Comparison of ENCODE assay signal across 15 cellular contexts in genomic region chr9:136656339-136656738, GRCh38. TPM values are rescaled to one million over a fixed set of nuclear protein-coding genes. Genes with fewer than 3 reads are reported as not detected.
DNase-seq lines count a peak whose midpoint lies in the region; ATAC-seq and TF ChIP-seq lines count a peak whose summit lies in the region.
"Had no signal": no experiment of that assay in that cellular context is flagged by ENCODE, and none has a peak within 500 bp of the region (broad histone marks: within the 10 kb centered on the region; RNA-seq: fewer than 3 reads in every experiment).

No MANE protein-coding gene starts in this region.

- H3K4me3 ChIP-seq in gastroesophageal sphincter = peak overlapping the region in 1 of 2 donors; percentile 32
- H3K4me3 ChIP-seq in upper lobe of left lung = peak overlapping the region; percentile 22 to 64 (median 56)

- H3K27me3 ChIP-seq in gastroesophageal sphincter (peaks cover 66% of the 10 kb centered on the region), upper lobe of left lung (peaks cover 0 to 24% (median 6%) of the 10 kb centered on the region in 4 donors)

- TF ChIP-seq EP300 in gastroesophageal sphincter (IDR thresholded peaks at IDR 0.05) (no peak), upper lobe of left lung (IDR thresholded peaks at IDR 0.05) (no peak)

- intact Hi-C loops in Right ventricle myocardium inferior (cut with DNase I) (loop anchor here (1.0 kb wide), 1 partner anchor 10 kb away; no protein-coding TSS in a partner anchor), left ventricle myocardium superior (cut with micrococcal nuclease) (no loop called here)

- no peaks in the 10 kb centered on the region for H3K36me3 Mint-ChIP-seq in nephron (ENCODE audit: low read depth)
- H3K36me3 Mint-ChIP-seq: CD8-positive, alpha-beta memory T cell had no signal

- peaks cover 5% of the 10 kb centered on the region for H3K27me3 Mint-ChIP-seq in nephron (ENCODE audit: low read depth)

- no peaks in the 10 kb centered on the region for H3K9me3 Mint-ChIP-seq in nephron
- H3K9me3 Mint-ChIP-seq: activated naive CD8-positive, alpha-beta T cell treated with anti-CD3 and anti-CD28 coated beads, Interleukin-2, amount 50 U/mL, for 24 hours; activated T-cell treated with anti-CD3 and anti-CD28 coated beads, Interleukin-2, amount 50 U/mL, for 4 hours had no signal

- no peaks in the 10 kb centered on the region for H3K9me3 ChIP-seq in gastroesophageal sphincter
- no peaks in the 10 kb centered on the region for H3K9me3 ChIP-seq in upper lobe of left lung

- WGBS in gastroesophageal sphincter (ENCODE audit: low coverage in 1 of 2), 2 donors = 69% methylated on average over 3 of the region's 8 CpGs; no CpG with 5 or more reads in 1 of the 2 donors
- 33 to 51% methylated on average over 3 to 8 of the region's 8 CpGs for WGBS in upper lobe of left lung, 2 donors

- H3K4me3 Mint-ChIP-seq in nephron = no peak overlapping the region
- H3K4me3 Mint-ChIP-seq: activated naive CD8-positive, alpha-beta T cell treated with anti-CD3 and anti-CD28 coated beads, Interleukin-2, amount 50 U/mL, for 24 hours; activated T-cell treated with anti-CD3 and anti-CD28 coated beads, Interleukin-2, amount 50 U/mL, for 4 hours; CD8-positive, alpha-beta memory T cell had no signal

- H3K36me3 ChIP-seq in gastroesophageal sphincter (no peaks in the 10 kb centered on the region), upper lobe of left lung (no peaks in the 10 kb centered on the region)

- peaks cover 0 to 25% (median 0%) of the 10 kb centered on the region in 3 donors for H3K4me1 ChIP-seq in gastroesophageal sphincter
- H3K4me1 ChIP-seq in upper lobe of left lung = peaks cover 19 to 51% (median 35%) of the 10 kb centered on the region in 4 donors

- TF ChIP-seq POLR2A in gastroesophageal sphincter (IDR thresholded peaks at IDR 0.05) = no peak
- TF ChIP-seq POLR2A in upper lobe of left lung (IDR thresholded peaks at IDR 0.05) = no peak

- no peak for DNase-seq in Right ventricle myocardium inferior (ENCODE audit: missing footprints)
- no peak for DNase-seq in left ventricle myocardium superior
- DNase-seq in upper lobe of left lung = no peak
- no peak for DNase-seq in NCI-H524 treated with DMSO at 0.1 percent for 48 hours (lab: John Stamatoyannopoulos, UW)
- no peak for DNase-seq in HK-2 (ENCODE audit: unreplicated experiment)
- DNase-seq: activated naive CD8-positive, alpha-beta T cell treated with anti-CD3 and anti-CD28 coated beads, Interleukin-2, amount 50 U/mL, for 24 hours; activated T-cell treated with anti-CD3 and anti-CD28 coated beads, Interleukin-2, amount 50 U/mL, for 4 hours; CD8-positive, alpha-beta memory T cell; cerebellar nuclear complex; head of caudate nucleus; NCI-H1930; stimulated activated CD4-positive, alpha-beta T cell treated with anti-CD3 and anti-CD28 coated beads, Interleukin-2, amount 100 ng/mL, for 48 hours had no signal

- peaks cover 5% of the 10 kb centered on the region for H3K4me1 Mint-ChIP-seq in nephron

- TF ChIP-seq CTCF in gastroesophageal sphincter (IDR thresholded peaks at IDR 0.05) (no peak), nephron (IDR thresholded peaks at IDR 0.05; ENCODE audit: unreplicated experiment in 3 of 3) (no peak), upper lobe of left lung (IDR thresholded peaks at IDR 0.05) (no peak)

- peak overlapping the region in 3 of 4 donors; percentile 65 to 72 (median 70) for H3K27ac ChIP-seq in gastroesophageal sphincter
- peak overlapping the region; percentile 91 to 96 (median 92) for H3K27ac ChIP-seq in upper lobe of left lung

- peak overlapping the region; percentile 55 to 82 (median 76) for H3K27ac Mint-ChIP-seq in nephron
- H3K27ac Mint-ChIP-seq: activated naive CD8-positive, alpha-beta T cell treated with anti-CD3 and anti-CD28 coated beads, Interleukin-2, amount 50 U/mL, for 24 hours; CD8-positive, alpha-beta memory T cell had no signal

- ATAC-seq in Right ventricle myocardium inferior (peak; percentile 1), left ventricle myocardium superior (no peak), gastroesophageal sphincter (no peak), upper lobe of left lung (ENCODE audit: low FRiP score in 2 of 2) (no peak), GM21515 (IDR thresholded peaks at IDR 0.05; ENCODE audit: unreplicated experiment) (no peak)
- ATAC-seq: activated naive CD8-positive, alpha-beta T cell treated with anti-CD3 and anti-CD28 coated beads, Interleukin-2, amount 50 U/mL, for 24 hours; activated T-cell treated with anti-CD3 and anti-CD28 coated beads, Interleukin-2, amount 50 U/mL, for 4 hours had no signal

RNA-seq across cellular contexts. Expression of gene EGFL7, which starts 6.4 kb away (rescaled TPM):
- total RNA-seq in Right ventricle myocardium inferior (72.0 TPM), left ventricle myocardium superior (63.8 TPM), gastroesophageal sphincter (10 to 100 TPM; 38.8 to 81.0 (median 56.4) TPM), upper lobe of left lung (100 to 1,000 TPM in 5 of 6 donors, 10 to 100 TPM in 1; 77.9 to 321 (median 165) TPM)

RNA-seq across cellular contexts. Expression of gene AGPAT2, which starts 30.9 kb away (rescaled TPM):
- total RNA-seq in Right ventricle myocardium inferior = 57.9 TPM
- total RNA-seq in left ventricle myocardium superior = 53.8 TPM
- 10 to 100 TPM; 28.8 to 43.6 (median 38.4) TPM for total RNA-seq in gastroesophageal sphincter
- 100 to 1,000 TPM in 5 of 6 donors, 10 to 100 TPM in 1; 70.2 to 242 (median 140) TPM for total RNA-seq in upper lobe of left lung

RNA-seq across cellular contexts. Expression of gene DIPK1B, which starts 56.0 kb away (rescaled TPM):
- total RNA-seq in Right ventricle myocardium inferior = 16.4 TPM
- total RNA-seq in left ventricle myocardium superior = 22.3 TPM
- total RNA-seq in gastroesophageal sphincter = 10 to 100 TPM in 2 of 4 donors, 1 to 10 TPM in 2; 7.8 to 24.4 (median 11.2) TPM
- 10 to 100 TPM in 5 of 6 donors, 1 to 10 TPM in 1; 9.7 to 24.1 (median 17.0) TPM for total RNA-seq in upper lobe of left lung
- total RNA-seq: CD8-positive, alpha-beta memory T cell had no signal
